8 cellular contexts compared by ENCODE assay signal in the genomic region with DNA sequence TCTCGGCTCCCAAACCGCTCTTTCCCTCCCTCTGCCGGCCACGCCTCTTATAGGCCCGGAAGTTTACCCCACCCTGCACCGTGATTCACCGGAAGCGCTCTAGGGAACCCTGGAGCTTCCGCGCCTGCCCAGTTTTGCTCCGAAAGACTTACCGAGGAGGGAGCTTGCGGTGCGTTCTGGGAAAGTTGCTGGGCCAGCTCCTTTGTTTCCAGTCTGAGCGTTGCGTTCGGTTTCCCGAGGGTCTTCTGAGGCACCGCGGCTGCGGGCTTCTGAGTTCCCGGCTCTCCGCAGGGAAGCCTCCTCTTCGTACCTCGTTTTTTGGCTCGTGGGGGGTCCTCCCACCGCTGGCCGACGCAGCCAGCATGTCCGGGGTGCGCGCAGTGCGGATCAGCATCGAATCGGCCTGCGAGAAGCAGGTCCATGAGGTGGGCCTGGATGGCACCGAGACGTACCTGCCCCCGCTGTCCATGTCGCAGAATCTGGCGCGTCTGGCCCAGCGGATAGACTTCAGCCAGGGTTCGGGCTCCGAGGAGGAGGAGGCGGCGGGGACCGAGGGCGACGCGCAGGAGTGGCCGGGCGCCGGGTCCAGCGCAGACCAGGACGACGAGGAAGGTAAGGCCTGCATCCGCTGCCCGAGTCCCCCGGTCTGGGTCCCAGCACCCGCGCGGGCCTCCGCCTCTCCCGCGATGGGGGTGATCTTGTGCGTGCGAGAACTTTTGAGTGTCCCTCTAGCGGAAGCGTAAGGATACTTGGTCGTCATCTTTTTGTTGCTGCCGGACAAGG. TPM values are rescaled to one million over a fixed set of nuclear protein-coding genes. Genes with fewer than 3 reads are reported as not detected.
DNase-seq lines count a peak whose midpoint lies in the region; ATAC-seq and TF ChIP-seq lines count a peak whose summit lies in the region.

A gene with protein sequence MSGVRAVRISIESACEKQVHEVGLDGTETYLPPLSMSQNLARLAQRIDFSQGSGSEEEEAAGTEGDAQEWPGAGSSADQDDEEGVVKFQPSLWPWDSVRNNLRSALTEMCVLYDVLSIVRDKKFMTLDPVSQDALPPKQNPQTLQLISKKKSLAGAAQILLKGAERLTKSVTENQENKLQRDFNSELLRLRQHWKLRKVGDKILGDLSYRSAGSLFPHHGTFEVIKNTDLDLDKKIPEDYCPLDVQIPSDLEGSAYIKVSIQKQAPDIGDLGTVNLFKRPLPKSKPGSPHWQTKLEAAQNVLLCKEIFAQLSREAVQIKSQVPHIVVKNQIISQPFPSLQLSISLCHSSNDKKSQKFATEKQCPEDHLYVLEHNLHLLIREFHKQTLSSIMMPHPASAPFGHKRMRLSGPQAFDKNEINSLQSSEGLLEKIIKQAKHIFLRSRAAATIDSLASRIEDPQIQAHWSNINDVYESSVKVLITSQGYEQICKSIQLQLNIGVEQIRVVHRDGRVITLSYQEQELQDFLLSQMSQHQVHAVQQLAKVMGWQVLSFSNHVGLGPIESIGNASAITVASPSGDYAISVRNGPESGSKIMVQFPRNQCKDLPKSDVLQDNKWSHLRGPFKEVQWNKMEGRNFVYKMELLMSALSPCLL (plus strand): TSS at position 131 of the 783 bp plus-strand sequence. CDS start 232 bp downstream, at position 363.

- CTCF ChIA-PET in WTC11 (lab: Charles Lee): interaction anchor here (0.8 to 1.6 kb wide), 9 partner anchors 9 to 111 kb away, joined by 3 to 24 read pairs (median 4); a partner anchor contains a TSS

- peaks cover 23% of the 10 kb centered on the region for H3K4me1 Mint-ChIP-seq in WTC11
- H3K4me1 Mint-ChIP-seq in immature natural killer cell: peaks cover 42 to 57% of the 10 kb centered on the region in 2 donors

- POLR2A ChIA-PET in WTC11 (lab: Charles Lee): interaction anchor here (0.6 to 3.0 kb wide), 14 partner anchors 8 to 728 kb away, joined by 3 to 57 read pairs (median 4); a partner anchor contains a TSS

- peaks cover 17% of the 10 kb centered on the region for H3K36me3 Mint-ChIP-seq in WTC11
- H3K36me3 Mint-ChIP-seq in immature natural killer cell: peaks cover 0 to 7% (median 0%) of the 10 kb centered on the region in 3 donors

- H3K4me3 Mint-ChIP-seq in WTC11 (peak within 1 kb of the TSS; percentile 94), immature natural killer cell (peak within 1 kb of the TSS; percentile 91 to 99 (median 95))

- H3K9me3 Mint-ChIP-seq in WTC11: no peaks in the 10 kb centered on the region
- H3K9me3 Mint-ChIP-seq in immature natural killer cell: no peaks in the 10 kb centered on the region

- peak within 1 kb of the TSS; percentile 97 for H3K27ac Mint-ChIP-seq in WTC11
- H3K27ac Mint-ChIP-seq in immature natural killer cell: peak within 1 kb of the TSS; percentile 86 to 97 (median 91)

- TF ChIP-seq CTCF in AG09309 (IDR thresholded peaks at IDR 0.05; ENCODE audit: control insufficient read depth, insufficient read depth, low read depth, low read length, missing control alignments) (peak; percentile 47), WTC11 (IDR thresholded peaks at IDR 0.05) (no peak), cardiac fibroblast (IDR thresholded peaks at IDR 0.05; ENCODE audit: low read depth, low read length) (peak; percentile 37)

- peak within 1 kb of the TSS; percentile 91 for H3K4me3 ChIP-seq in AG09309 (ENCODE audit: control insufficient read depth, low read depth, low read length)
- H3K4me3 ChIP-seq in cardiac fibroblast (replicated peaks in 1 of 2; ENCODE audit: low read depth in 2 of 2, low read length in 2 of 2): peak within 1 kb of the TSS; percentile 96 to 100

- ATAC-seq in GM18909 (IDR thresholded peaks at IDR 0.05; ENCODE audit: poor library complexity, unreplicated experiment) (peak; percentile 95), HG03175 (IDR thresholded peaks at IDR 0.05; ENCODE audit: unreplicated experiment) (peak; percentile 96), WTC11 (peak; percentile 97)

- DNase-seq in AG09309 (ENCODE audit: low read depth) (peak; percentile 63), NCI-H2227 treated with DMSO at 0.1 percent for 48 hours (lab: John Stamatoyannopoulos, UW) (peak; percentile 29), WTC11 (ENCODE audit: low spot score) (peak; percentile 91), cardiac fibroblast (ENCODE audit: low read depth in 2 of 2) (peak; percentile 94), immature natural killer cell (peak; percentile 78 to 79 (median 78)), smooth muscle cell of the brain vasculature (ENCODE audit: low read depth, low spot score) (peak; percentile 74)

- no peaks in the 10 kb centered on the region for H3K27me3 Mint-ChIP-seq in WTC11 (ENCODE audit: low read depth)
- H3K27me3 Mint-ChIP-seq in immature natural killer cell (ENCODE audit: low read depth in 3 of 3): peaks cover 0 to 3% (median 2%) of the 10 kb centered on the region in 3 donors

TF ChIP-seq in WTC11, 78 proteins besides CTCF, POLR2A, EP300 and RAD21 (continues in another document):
- TF ChIP-seq NR3C1 (CRISPR knock-in tag; conservative IDR thresholded peaks at IDR 0.05; ENCODE audit: low read depth) (no peak), ZNF121 (CRISPR knock-in tag; IDR thresholded peaks at IDR 0.05) (peak; percentile 20; the same call in 1 of the 2 replicates), CREM (CRISPR knock-in tag; IDR thresholded peaks at IDR 0.05) (peak; percentile 54; the same call in 1 of the 2 replicates), MXD4 (CRISPR knock-in tag; IDR thresholded peaks at IDR 0.05; ENCODE audit: borderline replicate concordance) (no peak), SMAD3 (CRISPR knock-in tag; IDR thresholded peaks at IDR 0.05; ENCODE audit: borderline replicate concordance) (0 out of 2 replicates have a peak, but pooled peaks have one; percentile 61), CREB1 (CRISPR knock-in tag; IDR thresholded peaks at IDR 0.05) (no peak), RELA (CRISPR knock-in tag; IDR thresholded peaks at IDR 0.05; ENCODE audit: borderline replicate concordance) (peak; percentile 67; the same call in 1 of the 2 replicates), TCF7 (CRISPR knock-in tag; IDR thresholded peaks at IDR 0.05; ENCODE audit: low read depth) (no peak), TEAD4 (CRISPR knock-in tag; IDR thresholded peaks at IDR 0.05) (no peak; the same call in 1 of the 2 replicates), FOXP1 (CRISPR knock-in tag; IDR thresholded peaks at IDR 0.05; ENCODE audit: borderline replicate concordance) (peak; percentile 78; the same call in 1 of the 2 replicates), ATF1 (CRISPR knock-in tag; IDR thresholded peaks at IDR 0.05) (peak; percentile 74; the same call in 1 of the 2 replicates)
- TF ChIP-seq, protein P1, sequence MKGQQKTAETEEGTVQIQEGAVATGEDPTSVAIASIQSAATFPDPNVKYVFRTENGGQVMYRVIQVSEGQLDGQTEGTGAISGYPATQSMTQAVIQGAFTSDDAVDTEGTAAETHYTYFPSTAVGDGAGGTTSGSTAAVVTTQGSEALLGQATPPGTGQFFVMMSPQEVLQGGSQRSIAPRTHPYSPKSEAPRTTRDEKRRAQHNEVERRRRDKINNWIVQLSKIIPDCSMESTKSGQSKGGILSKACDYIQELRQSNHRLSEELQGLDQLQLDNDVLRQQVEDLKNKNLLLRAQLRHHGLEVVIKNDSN (CRISPR knock-in tag; IDR thresholded peaks at IDR 0.05): 0 out of 2 replicates have a peak, but pooled peaks have one; percentile 13
- TF ChIP-seq, protein P2, sequence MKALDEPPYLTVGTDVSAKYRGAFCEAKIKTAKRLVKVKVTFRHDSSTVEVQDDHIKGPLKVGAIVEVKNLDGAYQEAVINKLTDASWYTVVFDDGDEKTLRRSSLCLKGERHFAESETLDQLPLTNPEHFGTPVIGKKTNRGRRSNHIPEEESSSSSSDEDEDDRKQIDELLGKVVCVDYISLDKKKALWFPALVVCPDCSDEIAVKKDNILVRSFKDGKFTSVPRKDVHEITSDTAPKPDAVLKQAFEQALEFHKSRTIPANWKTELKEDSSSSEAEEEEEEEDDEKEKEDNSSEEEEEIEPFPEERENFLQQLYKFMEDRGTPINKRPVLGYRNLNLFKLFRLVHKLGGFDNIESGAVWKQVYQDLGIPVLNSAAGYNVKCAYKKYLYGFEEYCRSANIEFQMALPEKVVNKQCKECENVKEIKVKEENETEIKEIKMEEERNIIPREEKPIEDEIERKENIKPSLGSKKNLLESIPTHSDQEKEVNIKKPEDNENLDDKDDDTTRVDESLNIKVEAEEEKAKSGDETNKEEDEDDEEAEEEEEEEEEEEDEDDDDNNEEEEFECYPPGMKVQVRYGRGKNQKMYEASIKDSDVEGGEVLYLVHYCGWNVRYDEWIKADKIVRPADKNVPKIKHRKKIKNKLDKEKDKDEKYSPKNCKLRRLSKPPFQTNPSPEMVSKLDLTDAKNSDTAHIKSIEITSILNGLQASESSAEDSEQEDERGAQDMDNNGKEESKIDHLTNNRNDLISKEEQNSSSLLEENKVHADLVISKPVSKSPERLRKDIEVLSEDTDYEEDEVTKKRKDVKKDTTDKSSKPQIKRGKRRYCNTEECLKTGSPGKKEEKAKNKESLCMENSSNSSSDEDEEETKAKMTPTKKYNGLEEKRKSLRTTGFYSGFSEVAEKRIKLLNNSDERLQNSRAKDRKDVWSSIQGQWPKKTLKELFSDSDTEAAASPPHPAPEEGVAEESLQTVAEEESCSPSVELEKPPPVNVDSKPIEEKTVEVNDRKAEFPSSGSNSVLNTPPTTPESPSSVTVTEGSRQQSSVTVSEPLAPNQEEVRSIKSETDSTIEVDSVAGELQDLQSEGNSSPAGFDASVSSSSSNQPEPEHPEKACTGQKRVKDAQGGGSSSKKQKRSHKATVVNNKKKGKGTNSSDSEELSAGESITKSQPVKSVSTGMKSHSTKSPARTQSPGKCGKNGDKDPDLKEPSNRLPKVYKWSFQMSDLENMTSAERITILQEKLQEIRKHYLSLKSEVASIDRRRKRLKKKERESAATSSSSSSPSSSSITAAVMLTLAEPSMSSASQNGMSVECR (CRISPR knock-in tag; IDR thresholded peaks at IDR 0.05; ENCODE audit: borderline replicate concordance): no peak; the same call in 1 of the 2 replicates
- TF ChIP-seq, protein P3, sequence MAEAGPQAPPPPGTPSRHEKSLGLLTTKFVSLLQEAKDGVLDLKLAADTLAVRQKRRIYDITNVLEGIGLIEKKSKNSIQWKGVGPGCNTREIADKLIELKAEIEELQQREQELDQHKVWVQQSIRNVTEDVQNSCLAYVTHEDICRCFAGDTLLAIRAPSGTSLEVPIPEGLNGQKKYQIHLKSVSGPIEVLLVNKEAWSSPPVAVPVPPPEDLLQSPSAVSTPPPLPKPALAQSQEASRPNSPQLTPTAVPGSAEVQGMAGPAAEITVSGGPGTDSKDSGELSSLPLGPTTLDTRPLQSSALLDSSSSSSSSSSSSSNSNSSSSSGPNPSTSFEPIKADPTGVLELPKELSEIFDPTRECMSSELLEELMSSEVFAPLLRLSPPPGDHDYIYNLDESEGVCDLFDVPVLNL (CRISPR knock-in tag; IDR thresholded peaks at IDR 0.05; ENCODE audit: borderline replicate concordance, low read depth): no peak

RNA-seq across cellular contexts. Expression of the gene that starts here (rescaled TPM):
- total RNA-seq in WTC11 (2021): 25.3 to 30.5 TPM (median 29.6 TPM) in 3 replicates
- polyA plus RNA-seq in immature natural killer cell: 10 to 100 TPM in 1 of 3 donors, 1 to 10 TPM in 2; 8.2 to 24.5 (median 8.8) TPM

Comparison
In these comparisons a context has a peak if more than half of its experiments do, and no peak if none do; other contexts are left out.
1. Peak in every context shown above with its lines: DNase-seq, ATAC-seq and H3K4me3 ChIP-seq.
2. DNase-seq: peak in every context shown above with its lines; median percentile 94 in cardiac fibroblast; 91 in WTC11; 78 in immature natural killer cell; 74 in smooth muscle cell of the brain vasculature; 63 in AG09309; 29 in NCI-H2227 treated with DMSO at 0.1 percent for 48 hours.